In genomic region chr17:50272711-50273653, GRCh38 we compare ENCODE assay signal across 8 cellular contexts.
DNase-seq lines count a peak whose midpoint lies in the region; ATAC-seq and TF ChIP-seq lines count a peak whose summit lies in the region.

No MANE protein-coding gene starts in this region.

- TF ChIP-seq POLR2A in erythroblast (IDR thresholded peaks at IDR 0.05; ENCODE audit: low read length), result no peak

- ATAC-seq in HG02970 (IDR thresholded peaks at IDR 0.05; ENCODE audit: low FRiP score, unreplicated experiment) (no peak), HG03342 (IDR thresholded peaks at IDR 0.05; ENCODE audit: unreplicated experiment) (no peak)

- peaks cover 3 to 31% of the 10 kb centered on the region in 2 donors for H3K4me1 ChIP-seq in muscle layer of duodenum (ENCODE audit: control insufficient read depth in 1 of 2, insufficient read depth in 2 of 2, low read length in 2 of 2)

- DNase-seq in NCI-H2171 treated with DMSO at 0.1 percent for 48 hours (lab: John Stamatoyannopoulos, UW) (peak; percentile 71), erythroblast (lab: John Stamatoyannopoulos, UW) (peak; percentile 20 to 50)
- peak; percentile 86 for DNase-seq in activated CD8-positive, alpha-beta memory T cell treated with anti-CD3 and anti-CD28 coated beads, Interleukin-2, amount 50 U/mL, for 48 hours
- peak; percentile 31 for DNase-seq in stimulated activated naive CD4-positive, alpha-beta T cell treated with Interleukin-2 at 50 U/mL for 16 hours (lab: John Stamatoyannopoulos, UW)

- H3K4me3 ChIP-seq in muscle layer of duodenum (ENCODE audit: low read depth in 1 of 2, low read length in 2 of 2), result peak overlapping the region; percentile 53 to 66

- no peaks in the 10 kb centered on the region for H3K36me3 ChIP-seq in muscle layer of duodenum (ENCODE audit: control insufficient read depth in 1 of 2, insufficient read depth in 2 of 2, low read length in 2 of 2)

- H3K27me3 ChIP-seq in muscle layer of duodenum (ENCODE audit: low read depth, low read length), result peaks cover 4% of the 10 kb centered on the region

- peak; percentile 62 for TF ChIP-seq CTCF in GM12872 (IDR thresholded peaks at IDR 0.05; ENCODE audit: insufficient read depth, low read depth, low read length)

- H3K27ac ChIP-seq in muscle layer of duodenum (ENCODE audit: low read length), result peak overlapping the region; percentile 66

- H3K9me3 ChIP-seq in muscle layer of duodenum (ENCODE audit: control insufficient read depth in 1 of 2, low read length in 2 of 2), result no peaks in the 10 kb centered on the region

Comparison
In these comparisons a context has a peak if more than half of its experiments do, and no peak if none do; other contexts are left out.
1. DNase-seq: peak in every context shown above with its lines; median percentile 86 in activated CD8-positive, alpha-beta memory T cell treated with anti-CD3 and anti-CD28 coated beads, Interleukin-2, amount 50 U/mL, for 48 hours; 71 in NCI-H2171 treated with DMSO at 0.1 percent for 48 hours; 35 in erythroblast; 31 in stimulated activated naive CD4-positive, alpha-beta T cell treated with Interleukin-2 at 50 U/mL for 16 hours.